Comparison of ENCODE assay signal across 25 cellular contexts in genomic region chr5:88116396-88116795, GRCh38.
"Had no signal": no experiment of that assay in that cellular context is flagged by ENCODE, and none has a peak within 500 bp of the region (broad histone marks: within the 10 kb centered on the region; RNA-seq: fewer than 3 reads in every experiment).

No MANE protein-coding gene starts in this region.

- H2AFZ ChIP-seq: PC-9 had no signal

- FAIRE-seq: HepG2 had no signal

- H3K9me3 ChIP-seq: Peyer's patch, SJCRH30 had no signal

- H3K4me2 ChIP-seq: PC-9 had no signal

- DNase-seq: IMR-90; Karpas-422; KG1; MV-4-11; NCI-H1048; NCI-H1105; NCI-H1417; NCI-H1436 treated with DMSO at 0.1 percent for 48 hours; NCI-H1694; NCI-H187 treated with DMSO at 0.1 percent for 48 hours; NCI-H2029 treated with DMSO at 0.1 percent for 48 hours; NCI-H2171 treated with DMSO at 0.1 percent for 48 hours; NCI-H345; NCI-H446 treated with DMSO at 0.1 percent for 48 hours; NCI-H510A treated with DMSO at 0.1 percent for 48 hours; NCI-H526; NCI-H748 treated with DMSO at 0.1 percent for 48 hours; NK-92 treated with Interleukin-12 subunit alpha and Interleukin-12 subunit beta, amount 100 ng/mL, for 24 hours; PC-9; Peyer's patch; Right ventricle myocardium superior; SJCRH30; T-helper 1 cell had no signal

- H3K4me3 ChIP-seq: PC-9, Peyer's patch, SJCRH30 had no signal

- H3K4me1 ChIP-seq: Peyer's patch, SJCRH30 had no signal

- ATAC-seq: HepG2, SK-N-SH treated with all-trans-retinoic acid at 6 μM for 48 hours had no signal

- H3K27me3 ChIP-seq: Peyer's patch had no signal

- H3K27ac ChIP-seq: PC-9, Peyer's patch, SJCRH30 had no signal

- H3K36me3 ChIP-seq: Peyer's patch, SJCRH30 had no signal
